In genomic region chr22:43535741-43536140, GRCh38 we compare ENCODE assay signal across 27 cellular contexts.
"Had no signal": no experiment of that assay in that cellular context is flagged by ENCODE, and none has a peak within 500 bp of the region (broad histone marks: within the 10 kb centered on the region; RNA-seq: fewer than 3 reads in every experiment).

No MANE protein-coding gene starts in this region.

- H3K27me3 ChIP-seq: cardiac muscle cell, vagina had no signal

- DNase-seq: activated CD4-positive, alpha-beta memory T cell treated with anti-CD3 and anti-CD28 coated beads, Interleukin-2, amount 10 ng/mL, durations not matched to agents 7 days and 5 days; activated CD4-positive, alpha-beta T cell treated with anti-CD3 and anti-CD28 coated beads for 1 hour; activated CD4-positive, alpha-beta T cell treated with anti-CD3 and anti-CD28 coated beads, Interleukin-2, amount 10 ng/mL, durations not matched to agents 7 days and 5 days; activated CD8-positive, alpha-beta memory T cell treated with anti-CD3 and anti-CD28 coated beads, Interleukin-2, amount 50 U/mL, for 48 hours; activated gamma-delta T cell treated with Interleukin-2 at 50 U/mL for 16 hours; activated naive CD8-positive, alpha-beta T cell treated with anti-CD3 and anti-CD28 coated beads, Interleukin-2, amount 50 U/mL, for 24 hours; activated T-cell treated with anti-CD3 and anti-CD28 coated beads, Interleukin-2, amount 50 U/mL, for 24 hours; cortex of kidney; endodermal cell; hippocampal formation; kidney; left colon; naive thymus-derived CD8-positive, alpha-beta T cell; occipital lobe; right cardiac atrium; stimulated activated CD4-positive, alpha-beta T cell treated with anti-CD3 and anti-CD28 coated beads, Interleukin-15, amount 100 ng/mL, for 24 hours; stimulated activated CD4-positive, alpha-beta T cell treated with anti-CD3 and anti-CD28 coated beads, Interleukin-2, amount 100 ng/mL, for 24 hours; stimulated activated naive B cell treated with anti-CD40 and anti-IgM and Interleukin-4, amounts not matched to agents 10 μg/mL and 1 μg/mL and 100 μg/mL, for 72 hours; T-helper 17 cell; T1000; trophoblast cell had no signal

- H3K4me3 ChIP-seq: cardiac muscle cell, thoracic aorta, vagina had no signal

- H3K27ac ChIP-seq: cardiac muscle cell, thoracic aorta, vagina had no signal

- ATAC-seq: activated naive CD8-positive, alpha-beta T cell treated with anti-CD3 and anti-CD28 coated beads, Interleukin-2, amount 50 U/mL, for 24 hours; activated T-helper 17 cell treated with anti-CD3 and anti-CD28 coated beads, Interleukin-2, amount 50 U/mL, for 72 hours; left colon; naive thymus-derived CD8-positive, alpha-beta T cell; right cardiac atrium; SK-N-SH treated with all-trans-retinoic acid at 6 μM for 48 hours; stimulated activated naive B cell treated with anti-CD40 and anti-IgM and Interleukin-4, amounts not matched to agents 10 μg/mL and 1 μg/mL and 100 μg/mL, for 72 hours; T-helper 17 cell; WTC11 had no signal

- H3K36me3 ChIP-seq: cardiac muscle cell, thoracic aorta, vagina had no signal

- H3K4me1 ChIP-seq: vagina had no signal
